ENCODE assay signal across 1 cellular context in the genomic region with DNA sequence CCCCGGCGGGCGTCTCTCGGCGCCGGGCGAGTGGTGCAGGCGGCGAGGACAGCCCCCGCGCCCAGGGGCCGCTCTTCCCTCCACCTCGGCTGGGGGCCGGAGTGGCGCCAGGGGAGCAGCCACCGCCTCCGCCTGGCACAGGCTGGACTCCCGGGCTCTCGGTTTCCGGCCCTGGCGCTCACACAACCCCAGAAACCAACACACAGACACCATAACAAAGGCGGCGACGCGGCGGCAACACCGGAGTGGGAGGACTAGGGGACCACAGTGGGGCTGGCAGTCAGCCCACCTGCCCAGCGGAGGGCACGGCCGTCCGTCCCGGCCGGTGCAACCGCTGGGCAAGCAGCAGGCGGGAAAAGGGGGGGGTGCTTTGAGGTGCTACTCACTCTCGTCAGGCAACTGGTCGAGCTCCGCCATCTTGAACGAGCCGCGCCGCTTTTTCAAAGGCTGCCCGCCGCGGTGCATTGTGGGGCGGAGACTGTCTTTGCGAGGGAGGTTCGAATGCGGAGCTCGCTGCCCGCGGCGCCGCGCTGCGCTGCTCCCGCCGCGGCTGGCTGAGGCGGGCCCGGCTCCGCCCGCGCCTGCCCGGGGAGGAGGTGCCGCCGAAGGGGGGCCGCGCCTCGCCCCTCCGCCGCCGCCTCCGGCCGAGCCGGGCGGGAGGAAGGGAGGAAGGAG.
TF ChIP-seq lines count a peak whose summit lies in the region.

A gene with protein sequence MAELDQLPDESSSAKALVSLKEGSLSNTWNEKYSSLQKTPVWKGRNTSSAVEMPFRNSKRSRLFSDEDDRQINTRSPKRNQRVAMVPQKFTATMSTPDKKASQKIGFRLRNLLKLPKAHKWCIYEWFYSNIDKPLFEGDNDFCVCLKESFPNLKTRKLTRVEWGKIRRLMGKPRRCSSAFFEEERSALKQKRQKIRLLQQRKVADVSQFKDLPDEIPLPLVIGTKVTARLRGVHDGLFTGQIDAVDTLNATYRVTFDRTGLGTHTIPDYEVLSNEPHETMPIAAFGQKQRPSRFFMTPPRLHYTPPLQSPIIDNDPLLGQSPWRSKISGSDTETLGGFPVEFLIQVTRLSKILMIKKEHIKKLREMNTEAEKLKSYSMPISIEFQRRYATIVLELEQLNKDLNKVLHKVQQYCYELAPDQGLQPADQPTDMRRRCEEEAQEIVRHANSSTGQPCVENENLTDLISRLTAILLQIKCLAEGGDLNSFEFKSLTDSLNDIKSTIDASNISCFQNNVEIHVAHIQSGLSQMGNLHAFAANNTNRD (minus strand): TSS at position 442 of the 675 bp plus-strand sequence. CDS start 25 bp downstream, at position 417.

TF ChIP-seq in HEK293, 187 proteins besides CTCF, POLR2A, EP300 and RAD21 (continued from another document):
- TF ChIP-seq ZNF792 (tag by site-specific recombination; IDR thresholded peaks at IDR 0.05) (peak; percentile 69; the same call in 1 of the 2 replicates), ZNF677 (tag by site-specific recombination; IDR thresholded peaks at IDR 0.05) (0 out of 2 replicates have a peak, but pooled peaks have one; percentile 1), ZNF214 (tag by site-specific recombination; IDR thresholded peaks at IDR 0.05; ENCODE audit: borderline replicate concordance) (no peak), ZNF558 (tag by site-specific recombination; IDR thresholded peaks at IDR 0.05) (0 out of 2 replicates have a peak, but pooled peaks have one; percentile 36), PATZ1 (tag by site-specific recombination; IDR thresholded peaks at IDR 0.05) (peak; percentile 92), ZNF18 (tag by site-specific recombination; IDR thresholded peaks at IDR 0.05) (peak; percentile 42), ZFP41 (tag by site-specific recombination; IDR thresholded peaks at IDR 0.05; ENCODE audit: borderline replicate concordance) (0 out of 2 replicates have a peak, but pooled peaks have one; percentile 36), HOXA7 (CRISPR knock-in tag; IDR thresholded peaks at IDR 0.05; ENCODE audit: borderline replicate concordance) (no peak), ZSCAN23 (tag by site-specific recombination; IDR thresholded peaks at IDR 0.05) (peak; percentile 80; the same call in 1 of the 2 replicates), OSR2 (tag by site-specific recombination; IDR thresholded peaks at IDR 0.05) (0 out of 2 replicates have a peak, but pooled peaks have one; percentile 3), ZNF394 (tag by site-specific recombination; IDR thresholded peaks at IDR 0.05; ENCODE audit: borderline replicate concordance) (peak; percentile 59; the same call in 1 of the 2 replicates), ZNF610 (tag by site-specific recombination; IDR thresholded peaks at IDR 0.05; ENCODE audit: borderline replicate concordance) (peak; percentile 88; the same call in 1 of the 2 replicates), GLI2 (tag by site-specific recombination; IDR thresholded peaks at IDR 0.05; ENCODE audit: borderline replicate concordance, low read depth) (no peak), ZNF555 (tag by site-specific recombination; conservative IDR thresholded peaks at IDR 0.05) (no peak), GFI1B (tag by site-specific recombination; IDR thresholded peaks at IDR 0.05) (no peak; the same call in 1 of the 2 replicates), ZNF623 (tag by site-specific recombination; IDR thresholded peaks at IDR 0.05) (0 out of 2 replicates have a peak, but pooled peaks have one; percentile 33), ZNF777 (tag by site-specific recombination; IDR thresholded peaks at IDR 0.05; ENCODE audit: borderline replicate concordance) (no peak), ZNF404 (tag by site-specific recombination; IDR thresholded peaks at IDR 0.05) (no peak), ZNF747 (tag by site-specific recombination; IDR thresholded peaks at IDR 0.05) (no peak), ZNF274 (IDR thresholded peaks at IDR 0.05; ENCODE audit: low read length) (no peak), ZNF274 (tag by site-specific recombination; IDR thresholded peaks at IDR 0.05; ENCODE audit: borderline replicate concordance) (no peak)
- TF ChIP-seq, protein P1, sequence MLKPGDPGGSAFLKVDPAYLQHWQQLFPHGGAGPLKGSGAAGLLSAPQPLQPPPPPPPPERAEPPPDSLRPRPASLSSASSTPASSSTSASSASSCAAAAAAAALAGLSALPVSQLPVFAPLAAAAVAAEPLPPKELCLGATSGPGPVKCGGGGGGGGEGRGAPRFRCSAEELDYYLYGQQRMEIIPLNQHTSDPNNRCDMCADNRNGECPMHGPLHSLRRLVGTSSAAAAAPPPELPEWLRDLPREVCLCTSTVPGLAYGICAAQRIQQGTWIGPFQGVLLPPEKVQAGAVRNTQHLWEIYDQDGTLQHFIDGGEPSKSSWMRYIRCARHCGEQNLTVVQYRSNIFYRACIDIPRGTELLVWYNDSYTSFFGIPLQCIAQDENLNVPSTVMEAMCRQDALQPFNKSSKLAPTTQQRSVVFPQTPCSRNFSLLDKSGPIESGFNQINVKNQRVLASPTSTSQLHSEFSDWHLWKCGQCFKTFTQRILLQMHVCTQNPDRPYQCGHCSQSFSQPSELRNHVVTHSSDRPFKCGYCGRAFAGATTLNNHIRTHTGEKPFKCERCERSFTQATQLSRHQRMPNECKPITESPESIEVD (tag by site-specific recombination; IDR thresholded peaks at IDR 0.05), result no peak
- TF ChIP-seq, protein P2, sequence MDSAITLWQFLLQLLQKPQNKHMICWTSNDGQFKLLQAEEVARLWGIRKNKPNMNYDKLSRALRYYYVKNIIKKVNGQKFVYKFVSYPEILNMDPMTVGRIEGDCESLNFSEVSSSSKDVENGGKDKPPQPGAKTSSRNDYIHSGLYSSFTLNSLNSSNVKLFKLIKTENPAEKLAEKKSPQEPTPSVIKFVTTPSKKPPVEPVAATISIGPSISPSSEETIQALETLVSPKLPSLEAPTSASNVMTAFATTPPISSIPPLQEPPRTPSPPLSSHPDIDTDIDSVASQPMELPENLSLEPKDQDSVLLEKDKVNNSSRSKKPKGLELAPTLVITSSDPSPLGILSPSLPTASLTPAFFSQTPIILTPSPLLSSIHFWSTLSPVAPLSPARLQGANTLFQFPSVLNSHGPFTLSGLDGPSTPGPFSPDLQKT (IDR thresholded peaks at IDR 0.05; ENCODE audit: borderline replicate concordance, low read depth, low read length), result no peak
- TF ChIP-seq, protein P3, sequence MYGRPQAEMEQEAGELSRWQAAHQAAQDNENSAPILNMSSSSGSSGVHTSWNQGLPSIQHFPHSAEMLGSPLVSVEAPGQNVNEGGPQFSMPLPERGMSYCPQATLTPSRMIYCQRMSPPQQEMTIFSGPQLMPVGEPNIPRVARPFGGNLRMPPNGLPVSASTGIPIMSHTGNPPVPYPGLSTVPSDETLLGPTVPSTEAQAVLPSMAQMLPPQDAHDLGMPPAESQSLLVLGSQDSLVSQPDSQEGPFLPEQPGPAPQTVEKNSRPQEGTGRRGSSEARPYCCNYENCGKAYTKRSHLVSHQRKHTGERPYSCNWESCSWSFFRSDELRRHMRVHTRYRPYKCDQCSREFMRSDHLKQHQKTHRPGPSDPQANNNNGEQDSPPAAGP (tag by site-specific recombination; IDR thresholded peaks at IDR 0.05), result peak; percentile 95
